ENCODE assay signal across 8 cellular contexts in genomic region chr15:89740137-89740536, GRCh38. TPM values are rescaled to one million over a fixed set of nuclear protein-coding genes. Genes with fewer than 3 reads are reported as not detected.
DNase-seq lines count a peak whose midpoint lies in the region; ATAC-seq and TF ChIP-seq lines count a peak whose summit lies in the region.

No MANE protein-coding gene starts in this region.

- DNase-seq in BE2C (peak; percentile 68), KG1 (lab: John Stamatoyannopoulos, UW) (peak; percentile 70), activated T-cell treated with anti-CD3 and anti-CD28 coated beads for 1 hour (ENCODE audit: low read depth) (peak; percentile 16), fibroblast of gingiva (ENCODE audit: low read depth) (peak; percentile 45), upper lobe of right lung (no peak)

- no peaks in the 10 kb centered on the region for H3K36me3 Mint-ChIP-seq in nephron (ENCODE audit: low read depth)

- H3K9me3 Mint-ChIP-seq in nephron = no peaks in the 10 kb centered on the region

- H3K4me3 ChIP-seq in BE2C (ENCODE audit: low read depth, low read length) (peak overlapping the region; percentile 47), OCI-LY1 (ENCODE audit: low read depth, low read length, poor library complexity, severe bottlenecking) (no peak overlapping the region), upper lobe of right lung (no peak overlapping the region)

- H3K27me3 ChIP-seq in BE2C (no peaks in the 10 kb centered on the region), OCI-LY1 (ENCODE audit: insufficient read depth, low read length) (no peaks in the 10 kb centered on the region; the same call in none of the 2 replicates), upper lobe of right lung (peaks cover 3% of the 10 kb centered on the region)

- no peaks in the 10 kb centered on the region for H3K79me2 ChIP-seq in OCI-LY1 (ENCODE audit: insufficient read depth, low read length)

- H3K27me3 Mint-ChIP-seq in nephron (ENCODE audit: low read depth) = peaks cover 34% of the 10 kb centered on the region

- no peaks in the 10 kb centered on the region for H3F3A ChIP-seq in OCI-LY1 (ENCODE audit: insufficient read depth, low read length)

- no peaks in the 10 kb centered on the region for H3K9me2 ChIP-seq in OCI-LY1 (ENCODE audit: low read depth, low read length)

- ATAC-seq in GM19035 (IDR thresholded peaks at IDR 0.05; ENCODE audit: unreplicated experiment) (peak; percentile 70), upper lobe of right lung (peak; percentile 91)

- H3K4me1 ChIP-seq in BE2C (no peaks in the 10 kb centered on the region), OCI-LY1 (ENCODE audit: insufficient read depth, low read length, severe bottlenecking) (no peaks in the 10 kb centered on the region), upper lobe of right lung (no peaks in the 10 kb centered on the region)

- H3K4me3 Mint-ChIP-seq in nephron = no peak overlapping the region

- TF ChIP-seq CTCF in BE2C (IDR thresholded peaks at IDR 0.05; ENCODE audit: low read depth, low read length) (peak; percentile 93), OCI-LY1 (IDR thresholded peaks at IDR 0.05; ENCODE audit: low read length) (peak; percentile 84), nephron (IDR thresholded peaks at IDR 0.05; ENCODE audit: unreplicated experiment in 3 of 3) (peak; percentile 85 to 93 (median 91)), upper lobe of right lung (IDR thresholded peaks at IDR 0.05) (peak; percentile 94)

- H3K27ac ChIP-seq in OCI-LY1 (ENCODE audit: low read depth, low read length, poor library complexity, severe bottlenecking) = no peak overlapping the region
- no peak overlapping the region for H3K27ac ChIP-seq in upper lobe of right lung

- H3K27ac Mint-ChIP-seq in nephron = no peak overlapping the region

- no peaks in the 10 kb centered on the region for H3K9me3 ChIP-seq in BE2C
- no peaks in the 10 kb centered on the region for H3K9me3 ChIP-seq in OCI-LY1 (ENCODE audit: low read length)
- H3K9me3 ChIP-seq in upper lobe of right lung = no peaks in the 10 kb centered on the region

- H3K4me1 Mint-ChIP-seq in nephron = peaks cover 4% of the 10 kb centered on the region

- H3K36me3 ChIP-seq in BE2C = no peaks in the 10 kb centered on the region
- no peaks in the 10 kb centered on the region for H3K36me3 ChIP-seq in OCI-LY1 (ENCODE audit: insufficient read depth, low read length)
- no peaks in the 10 kb centered on the region for H3K36me3 ChIP-seq in upper lobe of right lung

- intact Hi-C loops in upper lobe of right lung (cut with DNase I) = no loop called here

- H2AFZ ChIP-seq in OCI-LY1 (ENCODE audit: low read length) = no peak overlapping the region

- no peaks in the 10 kb centered on the region for H4K20me1 ChIP-seq in OCI-LY1 (ENCODE audit: insufficient read depth, low read length)

- no peak overlapping the region for H3K9ac ChIP-seq in OCI-LY1 (ENCODE audit: low read length)

- H3K4me2 ChIP-seq in OCI-LY1 (ENCODE audit: low read length) = no peak overlapping the region

RNA-seq across cellular contexts. Expression of gene MESP1, which starts 10.9 kb away (rescaled TPM):
- polyA plus RNA-seq in BE2C (2012; ENCODE audit: insufficient read depth, insufficient read length, low read depth) = 8.4 TPM
- 4.9 TPM for total RNA-seq in upper lobe of right lung

RNA-seq across cellular contexts. Expression of gene MESP2, which starts 36.0 kb away (rescaled TPM):
- not detected for polyA plus RNA-seq in BE2C (2012; ENCODE audit: insufficient read depth, insufficient read length, low read depth)
- not detected for total RNA-seq in upper lobe of right lung

RNA-seq across cellular contexts. Expression of gene WDR93, which starts 49.5 kb away (rescaled TPM):
- not detected for polyA plus RNA-seq in BE2C (2012; ENCODE audit: insufficient read depth, insufficient read length, low read depth)
- total RNA-seq in upper lobe of right lung = not detected

RNA-seq across cellular contexts. Expression of gene PEX11A, which starts 49.6 kb away (rescaled TPM):
- 1.3 TPM for polyA plus RNA-seq in BE2C (2012; ENCODE audit: insufficient read depth, insufficient read length, low read depth)
- 9.1 TPM for total RNA-seq in upper lobe of right lung
